In the genomic region with DNA sequence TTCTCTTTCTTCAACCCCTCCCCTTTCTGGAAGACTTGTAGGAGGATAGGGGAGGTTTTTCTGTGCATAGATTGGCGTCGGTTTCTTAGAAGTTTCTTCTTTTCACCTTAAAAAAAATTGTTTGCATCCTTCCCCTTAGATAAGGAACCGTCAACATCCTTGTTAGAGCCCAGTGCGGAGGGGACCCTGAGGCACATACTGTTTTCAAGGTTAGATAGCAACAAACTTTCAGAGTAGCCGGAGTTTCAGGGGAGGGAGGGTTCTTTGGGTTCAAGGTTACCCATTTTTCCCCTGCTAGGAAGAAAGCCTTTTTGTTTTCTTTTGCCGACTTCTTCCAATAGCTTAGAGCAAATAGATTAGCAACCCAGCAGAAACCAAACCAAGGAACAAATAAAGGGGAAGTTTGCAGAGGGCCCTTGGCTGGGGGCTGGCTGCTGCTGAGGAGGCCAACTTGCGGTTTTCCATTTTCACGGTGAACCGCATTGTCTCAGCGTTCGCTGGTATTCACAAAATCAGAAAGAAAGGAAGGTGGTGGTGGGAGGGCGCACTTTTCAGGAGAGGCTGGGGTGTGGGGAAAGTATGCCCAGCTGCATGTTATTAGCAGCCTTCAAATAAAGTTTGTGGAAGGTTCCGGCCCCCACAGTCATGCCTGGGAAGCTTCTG, we compare ENCODE assay signal across 8 cellular contexts. TPM values are rescaled to one million over a fixed set of nuclear protein-coding genes. Genes with fewer than 3 reads are reported as not detected.
A peak's percentile ranks its signal among the peaks of the same experiment; 100 is the strongest.
DNase-seq lines count a peak whose midpoint lies in the region; ATAC-seq and TF ChIP-seq lines count a peak whose summit lies in the region.

No MANE protein-coding gene starts in this region.

- H3K9me3 ChIP-seq in uterus = no peaks in the 10 kb centered on the region
- H3K9me3 ChIP-seq in smooth muscle cell (replicated peaks; ENCODE audit: low read depth) = no peaks in the 10 kb centered on the region
- no peaks in the 10 kb centered on the region for H3K9me3 ChIP-seq in GM23248 (ENCODE audit: low read depth)

- H3K79me2 ChIP-seq in smooth muscle cell (ENCODE audit: low read depth) (peaks cover 17% of the 10 kb centered on the region), GM23248 (ENCODE audit: insufficient read depth) (no peaks in the 10 kb centered on the region)

- intact Hi-C loops in uterus (cut with DNase I; ENCODE audit: low total_unique reads) = no loop called here

- 64% methylated on average over 12 of the region's 13 CpGs for WGBS in smooth muscle cell (ENCODE audit: low lambda C conversion rate)
- WGBS in GM23248 (ENCODE audit: low coverage in 1 of 2, low lambda C conversion rate in 2 of 2, missing lambda C conversion rate in 2 of 2), 2 experiments = 90 to 92% methylated on average over 13 of the region's 13 CpGs

- no peaks in the 10 kb centered on the region for H3F3A ChIP-seq in smooth muscle cell (ENCODE audit: low read depth)
- no peaks in the 10 kb centered on the region for H3F3A ChIP-seq in GM23248 (ENCODE audit: insufficient read depth)

- H3K4me2 ChIP-seq in smooth muscle cell (no peak overlapping the region), GM23248 (ENCODE audit: unreplicated experiment) (no peak overlapping the region)

- H3K27ac ChIP-seq in uterus (no peak overlapping the region), smooth muscle cell (ENCODE audit: low read depth) (no peak overlapping the region), GM23248 (no peak overlapping the region)

- peaks cover 0 to 6% of the 10 kb centered on the region in 2 donors for H3K4me1 ChIP-seq in uterus
- peaks cover 56% of the 10 kb centered on the region for H3K4me1 ChIP-seq in smooth muscle cell (ENCODE audit: low read depth)
- H3K4me1 ChIP-seq in GM23248 (ENCODE audit: insufficient read depth) = no peaks in the 10 kb centered on the region

- peak; percentile 83 for ATAC-seq in GM19023 (IDR thresholded peaks at IDR 0.05; ENCODE audit: unreplicated experiment)

- H3K9me2 ChIP-seq in GM23248 (ENCODE audit: insufficient read depth) = no peaks in the 10 kb centered on the region

- H3K9ac ChIP-seq in smooth muscle cell (ENCODE audit: low read depth) (no peak overlapping the region), GM23248 (no peak overlapping the region)

- H3K27me3 ChIP-seq in uterus (no peaks in the 10 kb centered on the region), smooth muscle cell (ENCODE audit: low read depth) (no peaks in the 10 kb centered on the region), GM23248 (replicated peaks; ENCODE audit: insufficient read depth) (no peaks in the 10 kb centered on the region)

- DNase-seq in KG1 (lab: John Stamatoyannopoulos, UW) (peak; percentile 56), activated T-cell treated with anti-CD3 and anti-CD28 coated beads for 1 hour (ENCODE audit: low read depth) (peak; percentile 6), midbrain (lab: John Stamatoyannopoulos, UW) (peak; percentile 54), uterus (no peak), smooth muscle cell (lab: John Stamatoyannopoulos, UW; ENCODE audit: unreplicated experiment) (no peak), NCI-H1694 (lab: John Stamatoyannopoulos, UW) (no peak), GM23248 (no peak)

- H3K4me3 ChIP-seq in uterus (no peak overlapping the region), smooth muscle cell (no peak overlapping the region), GM23248 (no peak overlapping the region)

- no peak overlapping the region for H2AFZ ChIP-seq in smooth muscle cell (ENCODE audit: low read depth)
- no peak overlapping the region for H2AFZ ChIP-seq in GM23248

- H4K20me1 ChIP-seq in smooth muscle cell (ENCODE audit: low read depth) (peaks cover 70% of the 10 kb centered on the region), GM23248 (ENCODE audit: insufficient read depth) (no peaks in the 10 kb centered on the region)

- H3K36me3 ChIP-seq in uterus = no peaks in the 10 kb centered on the region
- no peaks in the 10 kb centered on the region for H3K36me3 ChIP-seq in smooth muscle cell (ENCODE audit: low read depth)
- H3K36me3 ChIP-seq in GM23248 (ENCODE audit: low read depth) = no peaks in the 10 kb centered on the region

- TF ChIP-seq CTCF in uterus (IDR thresholded peaks at IDR 0.05) = no peak
- no peak for TF ChIP-seq CTCF in smooth muscle cell (IDR thresholded peaks at IDR 0.05; ENCODE audit: borderline replicate concordance, insufficient read depth, poor library complexity, severe bottlenecking)

- in situ Hi-C loops in GM23248 (cut with MboI) = no loop called here

- TF ChIP-seq POLR2A in uterus (IDR thresholded peaks at IDR 0.05) = no peak

RNA-seq across cellular contexts. Expression of gene MSI2, which starts 28.8 kb away (rescaled TPM):
- total RNA-seq in uterus (10 to 100 TPM; 13.2 to 60.8 (median 44.5) TPM), smooth muscle cell (31.5 and 36.5 TPM in 2 replicates)
- polyA plus RNA-seq in smooth muscle cell (5.7 and 8.1 TPM in 2 replicates), GM23248 (2016; fragmentation: Nextera tagmentation; extraction: Ambion mirVana) (4.3 and 5.1 TPM in 2 replicates)
- total RNA-seq in GM23248 (2014; rRNA removed; shearing (Covaris generic)) = 17.9 and 18.2 TPM in 2 replicates

Comparison
In these comparisons a context has a peak if more than half of its experiments do, and no peak if none do; other contexts are left out.
1. DNase-seq: peak in KG1 (single experiment), activated T-cell treated with anti-CD3 and anti-CD28 coated beads for 1 hour (single experiment) and midbrain (single experiment); none in uterus (0 of 2), smooth muscle cell (single experiment), NCI-H1694 (single experiment) and GM23248 (single experiment).